In the genomic region with DNA sequence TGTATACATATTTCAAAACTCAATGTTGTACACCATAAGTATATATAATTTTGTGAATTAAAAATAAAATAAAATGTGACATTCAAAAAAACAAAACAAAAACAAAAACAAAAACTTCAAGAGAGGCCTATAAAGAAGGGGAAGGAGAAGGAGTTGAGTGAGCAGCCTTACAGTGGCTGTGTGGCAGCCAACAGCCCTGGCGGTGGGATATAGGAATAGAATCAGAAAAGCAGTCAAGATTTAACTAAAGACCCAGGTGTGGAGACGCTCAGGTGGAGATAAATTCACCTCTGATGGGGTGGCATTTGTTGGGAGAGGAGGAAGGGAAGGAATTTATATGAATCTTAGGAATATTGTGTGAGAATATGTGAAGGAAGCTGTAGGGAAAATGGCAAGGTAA, we compare ENCODE assay signal across 30 cellular contexts. TPM values are rescaled to one million over a fixed set of nuclear protein-coding genes. Genes with fewer than 3 reads are reported as not detected.
"Had no signal": no experiment of that assay in that cellular context is flagged by ENCODE, and none has a peak within 500 bp of the region (broad histone marks: within the 10 kb centered on the region; RNA-seq: fewer than 3 reads in every experiment).

No MANE protein-coding gene starts in this region.

- H3K27ac ChIP-seq: left lung, lower lobe of right lung, pancreas, prostate gland, sigmoid colon, spleen, stomach, testis, thyroid gland, transverse colon, upper lobe of left lung, vagina had no signal

- H3K4me1 Mint-ChIP-seq: immature natural killer cell; naive thymus-derived CD8-positive, alpha-beta T cell; nephron; stimulated activated naive B cell treated with anti-CD40 and anti-IgM and Interleukin-4, amounts not matched to agents 10 μg/mL and 1 μg/mL and 100 μg/mL, for 72 hours had no signal

- H3K36me3 ChIP-seq: left lung, lower lobe of right lung, pancreas, prostate gland, sigmoid colon, spleen, stomach, thyroid gland, transverse colon, upper lobe of left lung, vagina had no signal

- ATAC-seq: left colon; left lung; lower lobe of right lung; naive thymus-derived CD8-positive, alpha-beta T cell; right cardiac atrium; stimulated activated naive B cell treated with anti-CD40 and anti-IgM and Interleukin-4, amounts not matched to agents 10 μg/mL and 1 μg/mL and 100 μg/mL, for 72 hours; stimulated activated naive CD8-positive, alpha-beta T cell treated with anti-CD3 and anti-CD28 coated beads, Interleukin-15, Interleukin-2, amounts not matched to agents 100 U/mL and 50 U/mL, for 24 hours had no signal

- H3K4me1 ChIP-seq: left lung, lower lobe of right lung, prostate gland, sigmoid colon, spleen, stomach, testis, thyroid gland, transverse colon, upper lobe of left lung, vagina had no signal

- H3K36me3 Mint-ChIP-seq: immature natural killer cell had no signal

- H3K27ac Mint-ChIP-seq: immature natural killer cell; naive thymus-derived CD8-positive, alpha-beta T cell; nephron; stimulated activated naive B cell treated with anti-CD40 and anti-IgM and Interleukin-4, amounts not matched to agents 10 μg/mL and 1 μg/mL and 100 μg/mL, for 72 hours had no signal

- H3K27me3 ChIP-seq: left lung, pancreas, sigmoid colon, spleen, stomach, testis, thyroid gland, transverse colon, upper lobe of left lung, vagina had no signal

- DNase-seq: hypothalamus; immature natural killer cell; kidney; left colon; left lung; lower lobe of right lung; mammary epithelial cell; mesenchymal stem cell; naive thymus-derived CD8-positive, alpha-beta T cell; nucleus accumbens; pancreas; posterior cingulate gyrus; retina; right cardiac atrium; sigmoid colon; small intestine; spleen; stimulated activated CD4-positive, alpha-beta T cell treated with anti-CD3 and anti-CD28 coated beads, Interleukin-4, amount 100 ng/mL, for 24 hours; stimulated activated naive B cell treated with anti-CD40 and anti-IgM and Interleukin-4, amounts not matched to agents 10 μg/mL and 1 μg/mL and 100 μg/mL, for 72 hours; stimulated activated naive CD8-positive, alpha-beta T cell treated with anti-CD3 and anti-CD28 coated beads, Interleukin-15, Interleukin-2, amounts not matched to agents 100 U/mL and 50 U/mL, for 24 hours; stomach; testis; thyroid gland; transverse colon; upper lobe of left lung had no signal

- H3K4me3 ChIP-seq: left lung, lower lobe of right lung, pancreas, prostate gland, sigmoid colon, spleen, stomach, testis, thyroid gland, transverse colon, upper lobe of left lung, vagina had no signal

- FAIRE-seq: islet of Langerhans, kidney, pancreas, small intestine had no signal

- H3K4me3 Mint-ChIP-seq: immature natural killer cell; naive thymus-derived CD8-positive, alpha-beta T cell; nephron; neural crest cell; stimulated activated naive B cell treated with anti-CD40 and anti-IgM and Interleukin-4, amounts not matched to agents 10 μg/mL and 1 μg/mL and 100 μg/mL, for 72 hours had no signal

RNA-seq across cellular contexts. Expression of a gene that starts 41.8 kb away (rescaled TPM):
- total RNA-seq: naive thymus-derived CD8-positive, alpha-beta T cell had no signal
- polyA plus RNA-seq: naive thymus-derived CD8-positive, alpha-beta T cell had no signal
